Comparison of ENCODE assay signal across 8 cellular contexts in the genomic region with DNA sequence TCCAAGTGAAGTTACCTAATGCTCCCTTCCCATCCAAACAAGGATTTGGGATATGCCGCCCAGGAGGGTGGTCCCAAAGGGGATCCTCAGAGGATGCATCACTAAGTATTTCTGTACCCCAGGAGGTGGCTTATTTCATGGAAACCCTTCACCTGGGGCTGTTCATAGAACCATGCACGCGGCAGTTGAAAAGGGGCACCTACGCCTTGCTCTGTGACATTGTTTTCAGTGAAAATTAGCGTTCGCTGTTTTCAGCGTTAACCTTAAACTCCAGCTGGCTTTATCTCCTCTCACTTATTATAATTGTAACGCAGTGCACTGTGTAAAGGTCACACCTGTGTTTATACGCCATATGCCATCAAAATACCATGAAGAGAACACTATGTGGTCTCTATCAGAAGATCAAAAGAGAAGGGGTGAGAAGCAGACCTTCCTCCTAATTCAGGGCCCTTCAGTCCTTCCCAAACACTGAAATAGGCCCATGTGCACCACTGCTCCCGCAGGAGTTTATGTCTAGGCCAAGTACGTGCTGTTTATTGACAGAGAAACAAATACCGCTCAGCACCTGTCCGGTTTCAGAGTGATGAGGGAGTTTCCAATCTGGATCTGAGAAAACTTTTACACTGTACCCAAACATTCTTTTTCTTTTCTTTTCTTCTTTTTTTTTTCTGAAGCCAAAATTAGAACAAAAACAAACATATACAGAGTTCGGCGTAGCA.
DNase-seq lines count a peak whose midpoint lies in the region; ATAC-seq and TF ChIP-seq lines count a peak whose summit lies in the region.

No MANE protein-coding gene starts in this region.

- DNase-seq in activated B cell treated with CpG ODN at 0.5 μM for 24 hours (no peak), psoas muscle (no peak), cardiac septum (ENCODE audit: low spot score) (no peak), DMS79 (lab: John Stamatoyannopoulos, UW) (no peak), superior temporal gyrus (ENCODE audit: extremely low spot score) (no peak)

- peak overlapping the region; percentile 84 for H3K4me3 Mint-ChIP-seq in activated B cell treated with CpG ODN at 0.5 μM for 24 hours

- H3K4me1 Mint-ChIP-seq in activated B cell treated with CpG ODN at 0.5 μM for 24 hours: peaks cover 100% of the 10 kb centered on the region

- TF ChIP-seq CTCF in activated B cell treated with CpG ODN at 0.5 μM for 24 hours (IDR thresholded peaks at IDR 0.05) (no peak), psoas muscle (IDR thresholded peaks at IDR 0.05) (no peak)

- intact Hi-C loops in activated B cell treated with CpG ODN at 0.5 μM for 24 hours (cut with micrococcal nuclease): loop anchor here (2.0 to 5.0 kb wide), 4 partner anchors 35 to 635 kb away; a partner anchor contains a TSS
- intact Hi-C loops in psoas muscle (cut with DNase I): loop anchor here in 1 of 2 donors (5.0 kb wide), 5 partner anchors 35 to 160 kb away; a partner anchor contains a TSS
- intact Hi-C loops in cardiac septum (cut with DNase I): no loop called here

- H3K27me3 ChIP-seq in psoas muscle (ENCODE audit: insufficient read depth in 3 of 3, low read length in 2 of 3): no peaks in the 10 kb centered on the region

- peak overlapping the region; percentile 3 for H3K4me3 ChIP-seq in psoas muscle

- peak overlapping the region; percentile 82 for H3K27ac ChIP-seq in psoas muscle

- peaks cover 48% of the 10 kb centered on the region for H3K36me3 Mint-ChIP-seq in activated B cell treated with CpG ODN at 0.5 μM for 24 hours (ENCODE audit: low read depth)

- 53 to 70% (median 55%) methylated on average over 15 of the region's 15 CpGs for WGBS in psoas muscle, 3 donors

- H3K9me3 Mint-ChIP-seq in activated B cell treated with CpG ODN at 0.5 μM for 24 hours: no peaks in the 10 kb centered on the region

- peaks cover 49% of the 10 kb centered on the region for H3K4me1 ChIP-seq in psoas muscle

- ATAC-seq in GM18868 (IDR thresholded peaks at IDR 0.05; ENCODE audit: unreplicated experiment) (peak; percentile 19), HG02852 (IDR thresholded peaks at IDR 0.05; ENCODE audit: unreplicated experiment) (peak; percentile 11), activated B cell treated with CpG ODN at 0.5 μM for 24 hours (ENCODE audit: low read depth) (no peak), psoas muscle (peak in 1 of 4 donors; percentile 50), HG02884 (IDR thresholded peaks at IDR 0.05; ENCODE audit: unreplicated experiment) (no peak)

- POLR2A ChIA-PET in activated B cell treated with CpG ODN at 0.5 μM for 24 hours (lab: Charles Lee): interaction anchor here (1.2 to 11.7 kb wide), 10 partner anchors 14 to 162 kb away, joined by 3 to 180 read pairs (median 9); a partner anchor contains a TSS

- H3K9me3 ChIP-seq in psoas muscle: no peaks in the 10 kb centered on the region

- CTCF ChIA-PET in activated B cell treated with CpG ODN at 0.5 μM for 24 hours (lab: Charles Lee): interaction anchor here (0.8 to 3.8 kb wide), 8 partner anchors 13 to 161 kb away, joined by 3 to 32 read pairs (median 5); no protein-coding TSS in a partner anchor

- no peaks in the 10 kb centered on the region for H3K27me3 Mint-ChIP-seq in activated B cell treated with CpG ODN at 0.5 μM for 24 hours

- no peaks in the 10 kb centered on the region for H3K36me3 ChIP-seq in psoas muscle (ENCODE audit: insufficient read depth in 1 of 2, low read depth in 1 of 2)

- peak overlapping the region; percentile 99 for H3K27ac Mint-ChIP-seq in activated B cell treated with CpG ODN at 0.5 μM for 24 hours

Comparison
In these comparisons a context has a peak if more than half of its experiments do, and no peak if none do; other contexts are left out.
1. ATAC-seq: peak in GM18868 (single experiment) and HG02852 (single experiment); none in activated B cell treated with CpG ODN at 0.5 μM for 24 hours (single experiment) and HG02884 (single experiment).